ENCODE assay signal across 8 cellular contexts in the genomic region with DNA sequence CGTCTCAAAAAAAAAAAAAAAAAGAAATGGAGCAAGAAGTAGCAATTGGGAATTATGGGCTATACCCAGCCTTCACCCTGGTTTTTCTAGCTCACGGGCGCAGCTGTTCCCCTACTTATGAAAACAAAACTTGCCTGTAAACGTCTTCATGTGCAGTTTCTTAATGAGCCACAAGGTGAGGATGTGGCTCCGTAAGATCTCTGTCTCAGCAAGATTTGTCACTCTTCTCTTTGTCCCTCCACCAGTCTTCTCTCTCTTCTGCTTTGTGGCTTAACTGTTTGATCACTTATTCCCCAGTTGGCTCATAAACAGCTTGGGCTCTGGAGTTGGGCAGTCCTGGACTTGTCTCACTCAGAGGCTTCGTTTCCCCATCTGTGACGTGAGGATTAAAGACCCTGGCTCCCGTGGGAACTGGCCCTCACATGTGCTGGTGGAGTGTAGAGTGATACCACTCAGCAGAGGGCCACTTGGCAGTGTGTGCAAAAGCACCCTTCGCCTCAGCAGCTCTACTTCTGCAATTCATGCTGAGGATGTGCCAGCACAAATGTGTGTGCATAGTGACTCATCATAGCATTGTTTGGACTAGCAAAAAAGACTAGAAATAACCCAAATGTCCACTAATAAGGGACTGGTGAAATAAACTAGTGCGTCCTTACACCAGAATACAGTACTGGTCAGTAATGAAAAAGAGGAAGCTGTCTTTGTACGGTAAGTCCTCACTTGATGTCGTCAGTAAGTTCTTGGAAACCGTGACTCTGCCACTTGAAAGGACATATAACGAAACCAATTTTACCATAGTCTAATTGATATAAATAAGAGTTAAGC. TPM values are rescaled to one million over a fixed set of nuclear protein-coding genes. Genes with fewer than 3 reads are reported as not detected.
DNase-seq lines count a peak whose midpoint lies in the region; ATAC-seq and TF ChIP-seq lines count a peak whose summit lies in the region.

No MANE protein-coding gene starts in this region.

- TF ChIP-seq CTCF in activated B cell treated with CpG ODN at 0.5 μM for 24 hours (IDR thresholded peaks at IDR 0.05) (peak; percentile 43), type B pancreatic cell (conservative IDR thresholded peaks at IDR 0.05) (peak; percentile 73)

- peak overlapping the region; percentile 46 for H3K4me3 Mint-ChIP-seq in activated B cell treated with CpG ODN at 0.5 μM for 24 hours
- H3K4me3 Mint-ChIP-seq in type B pancreatic cell = no peak overlapping the region

- H3K27ac ChIP-seq in epithelial cell of prostate (peak overlapping the region; percentile 54), muscle layer of colon (ENCODE audit: low read depth, low read length) (peak overlapping the region; percentile 21)

- intact Hi-C loops in activated B cell treated with CpG ODN at 0.5 μM for 24 hours (cut with micrococcal nuclease) = loop anchor here (1.0 to 2.0 kb wide), 10 partner anchors 9 to 646 kb away; partner anchors contain the start of genes CEP68 and RAB1A

- no peaks in the 10 kb centered on the region for H3K27me3 ChIP-seq in muscle layer of colon (ENCODE audit: control insufficient read depth in 1 of 2, insufficient read depth in 2 of 2, low read length in 2 of 2)

- DNase-seq in Ammon's horn (ENCODE audit: low spot score) (peak; percentile 86), NCI-H1694 treated with DMSO at 0.1 percent for 48 hours (lab: John Stamatoyannopoulos, UW) (peak; percentile 88), activated B cell treated with CpG ODN at 0.5 μM for 24 hours (peak; percentile 63), epithelial cell of prostate (ENCODE audit: low read depth, low spot score) (peak; percentile 50), type B pancreatic cell (ENCODE audit: extremely low spot score, unreplicated experiment) (no peak)

- H3K36me3 ChIP-seq in muscle layer of colon (ENCODE audit: insufficient read depth, low read length) = no peaks in the 10 kb centered on the region

- CTCF ChIA-PET in activated B cell treated with CpG ODN at 0.5 μM for 24 hours (lab: Charles Lee) = interaction anchor here (0.6 to 3.0 kb wide), 27 partner anchors 8 to 757 kb away, joined by 3 to 48 read pairs (median 4); partner anchors contain the start of genes CEP68 and RAB1A

- no peak overlapping the region for H3K4me3 ChIP-seq in muscle layer of colon (ENCODE audit: low read depth in 1 of 2, low read length in 2 of 2)

- POLR2A ChIA-PET in activated B cell treated with CpG ODN at 0.5 μM for 24 hours (lab: Charles Lee) = interaction anchor here (0.6 to 2.8 kb wide), 18 partner anchors 8 to 739 kb away, joined by 3 to 48 read pairs (median 4); partner anchors contain the start of genes ACTR2, CEP68 and RAB1A

- no peaks in the 10 kb centered on the region for H3K9me3 ChIP-seq in muscle layer of colon (ENCODE audit: low read length)

- peak overlapping the region; percentile 89 for H3K27ac Mint-ChIP-seq in activated B cell treated with CpG ODN at 0.5 μM for 24 hours
- peak overlapping the region; percentile 30 for H3K27ac Mint-ChIP-seq in type B pancreatic cell

- ATAC-seq in GM18502 (IDR thresholded peaks at IDR 0.05; ENCODE audit: poor library complexity, unreplicated experiment) (peak; percentile 82), HG02852 (IDR thresholded peaks at IDR 0.05; ENCODE audit: unreplicated experiment) (peak; percentile 84), activated B cell treated with CpG ODN at 0.5 μM for 24 hours (ENCODE audit: low read depth) (peak; percentile 89)

- H3K9me3 Mint-ChIP-seq in activated B cell treated with CpG ODN at 0.5 μM for 24 hours = no peaks in the 10 kb centered on the region
- H3K9me3 Mint-ChIP-seq in type B pancreatic cell = no peaks in the 10 kb centered on the region

- no peak overlapping the region for H3K9ac ChIP-seq in muscle layer of colon (ENCODE audit: low read length)

- H3K4me1 Mint-ChIP-seq in activated B cell treated with CpG ODN at 0.5 μM for 24 hours = peaks cover 38% of the 10 kb centered on the region
- H3K4me1 Mint-ChIP-seq in type B pancreatic cell (ENCODE audit: unreplicated experiment) = peaks cover 32% of the 10 kb centered on the region

- no peaks in the 10 kb centered on the region for H3K27me3 Mint-ChIP-seq in activated B cell treated with CpG ODN at 0.5 μM for 24 hours
- H3K27me3 Mint-ChIP-seq in type B pancreatic cell = no peaks in the 10 kb centered on the region

- peaks cover 58% of the 10 kb centered on the region for H3K4me1 ChIP-seq in muscle layer of colon (ENCODE audit: insufficient read depth, low read length)

- H3K36me3 Mint-ChIP-seq in activated B cell treated with CpG ODN at 0.5 μM for 24 hours (ENCODE audit: low read depth) = peaks cover 4% of the 10 kb centered on the region
- H3K36me3 Mint-ChIP-seq in type B pancreatic cell = peaks cover 5% of the 10 kb centered on the region

RNA-seq across cellular contexts. Expression of gene CEP68, which starts 8.7 kb away (rescaled TPM):
- 16.6 and 17.9 TPM in 2 replicates for total RNA-seq in activated B cell treated with CpG ODN at 0.5 μM for 24 hours
- total RNA-seq in type B pancreatic cell (ENCODE audit: low replicate concordance) = 8.3 and 21.5 TPM in 2 replicates
